In the genomic region with DNA sequence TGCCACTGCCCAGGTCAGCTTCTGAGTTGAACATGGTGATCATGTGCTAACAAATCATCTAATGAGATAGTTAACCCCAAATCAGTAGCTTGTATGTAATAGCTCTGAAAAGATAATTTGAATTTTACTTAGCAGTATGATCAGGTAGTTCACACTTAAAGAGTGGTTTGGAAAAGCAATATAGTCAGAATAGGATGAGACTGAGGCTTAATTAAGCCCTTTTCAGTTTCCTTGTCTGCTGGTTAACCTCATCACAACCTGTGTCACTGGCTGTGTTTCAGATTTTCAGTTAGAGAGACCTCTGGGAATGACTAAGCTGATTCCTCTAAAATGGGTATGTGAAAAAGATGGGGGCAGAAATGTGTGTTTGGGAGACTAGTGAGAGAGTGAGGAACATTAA, we compare ENCODE assay signal across 1 cellular context.
TF ChIP-seq lines count a peak whose summit lies in the region.

No MANE protein-coding gene starts in this region.

TF ChIP-seq in GM12878, 131 proteins besides CTCF, POLR2A, EP300 and RAD21 (continued from another document):
- TF ChIP-seq RCOR1 (conservative IDR thresholded peaks at IDR 0.05; ENCODE audit: low read depth, low read length): peak; percentile 73; the same call in 1 of the 2 replicates
- peak in 1 of 2 experiments; percentile 83; a peak in 2 of 4 replicates for TF ChIP-seq ETV6 (conservative IDR thresholded peaks at IDR 0.05 in 1 of 2, IDR thresholded peaks at IDR 0.05 in 1 of 2; ENCODE audit: borderline replicate concordance in 1 of 2, low read depth in 1 of 2)
- TF ChIP-seq SIN3A (IDR thresholded peaks at IDR 0.05; ENCODE audit: low read depth, low read length): no peak
- no peak for TF ChIP-seq RB1 (IDR thresholded peaks at IDR 0.05; ENCODE audit: borderline replicate concordance)
- TF ChIP-seq, protein P1, sequence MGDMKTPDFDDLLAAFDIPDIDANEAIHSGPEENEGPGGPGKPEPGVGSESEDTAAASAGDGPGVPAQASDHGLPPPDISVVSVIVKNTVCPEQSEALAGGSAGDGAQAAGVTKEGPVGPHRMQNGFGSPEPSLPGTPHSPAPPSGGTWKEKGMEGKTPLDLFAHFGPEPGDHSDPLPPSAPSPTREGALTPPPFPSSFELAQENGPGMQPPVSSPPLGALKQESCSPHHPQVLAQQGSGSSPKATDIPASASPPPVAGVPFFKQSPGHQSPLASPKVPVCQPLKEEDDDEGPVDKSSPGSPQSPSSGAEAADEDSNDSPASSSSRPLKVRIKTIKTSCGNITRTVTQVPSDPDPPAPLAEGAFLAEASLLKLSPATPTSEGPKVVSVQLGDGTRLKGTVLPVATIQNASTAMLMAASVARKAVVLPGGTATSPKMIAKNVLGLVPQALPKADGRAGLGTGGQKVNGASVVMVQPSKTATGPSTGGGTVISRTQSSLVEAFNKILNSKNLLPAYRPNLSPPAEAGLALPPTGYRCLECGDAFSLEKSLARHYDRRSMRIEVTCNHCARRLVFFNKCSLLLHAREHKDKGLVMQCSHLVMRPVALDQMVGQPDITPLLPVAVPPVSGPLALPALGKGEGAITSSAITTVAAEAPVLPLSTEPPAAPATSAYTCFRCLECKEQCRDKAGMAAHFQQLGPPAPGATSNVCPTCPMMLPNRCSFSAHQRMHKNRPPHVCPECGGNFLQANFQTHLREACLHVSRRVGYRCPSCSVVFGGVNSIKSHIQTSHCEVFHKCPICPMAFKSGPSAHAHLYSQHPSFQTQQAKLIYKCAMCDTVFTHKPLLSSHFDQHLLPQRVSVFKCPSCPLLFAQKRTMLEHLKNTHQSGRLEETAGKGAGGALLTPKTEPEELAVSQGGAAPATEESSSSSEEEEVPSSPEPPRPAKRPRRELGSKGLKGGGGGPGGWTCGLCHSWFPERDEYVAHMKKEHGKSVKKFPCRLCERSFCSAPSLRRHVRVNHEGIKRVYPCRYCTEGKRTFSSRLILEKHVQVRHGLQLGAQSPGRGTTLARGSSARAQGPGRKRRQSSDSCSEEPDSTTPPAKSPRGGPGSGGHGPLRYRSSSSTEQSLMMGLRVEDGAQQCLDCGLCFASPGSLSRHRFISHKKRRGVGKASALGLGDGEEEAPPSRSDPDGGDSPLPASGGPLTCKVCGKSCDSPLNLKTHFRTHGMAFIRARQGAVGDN (IDR thresholded peaks at IDR 0.05): no peak
- TF ChIP-seq, protein P2, sequence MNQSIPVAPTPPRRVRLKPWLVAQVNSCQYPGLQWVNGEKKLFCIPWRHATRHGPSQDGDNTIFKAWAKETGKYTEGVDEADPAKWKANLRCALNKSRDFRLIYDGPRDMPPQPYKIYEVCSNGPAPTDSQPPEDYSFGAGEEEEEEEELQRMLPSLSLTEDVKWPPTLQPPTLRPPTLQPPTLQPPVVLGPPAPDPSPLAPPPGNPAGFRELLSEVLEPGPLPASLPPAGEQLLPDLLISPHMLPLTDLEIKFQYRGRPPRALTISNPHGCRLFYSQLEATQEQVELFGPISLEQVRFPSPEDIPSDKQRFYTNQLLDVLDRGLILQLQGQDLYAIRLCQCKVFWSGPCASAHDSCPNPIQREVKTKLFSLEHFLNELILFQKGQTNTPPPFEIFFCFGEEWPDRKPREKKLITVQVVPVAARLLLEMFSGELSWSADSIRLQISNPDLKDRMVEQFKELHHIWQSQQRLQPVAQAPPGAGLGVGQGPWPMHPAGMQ (IDR thresholded peaks at IDR 0.05; ENCODE audit: borderline replicate concordance): no peak
- no peak for TF ChIP-seq BRCA1 (IDR thresholded peaks at IDR 0.05; ENCODE audit: low read depth, low read length)
- no peak for TF ChIP-seq NR2C1 (IDR thresholded peaks at IDR 0.05)
- TF ChIP-seq SUPT20H (IDR thresholded peaks at IDR 0.05; ENCODE audit: borderline replicate concordance, control insufficient read depth, low read depth, low read length): no peak
- TF ChIP-seq KLF5 (IDR thresholded peaks at IDR 0.05; ENCODE audit: partially characterized antibody): no peak
- no peak for TF ChIP-seq RFX5 (IDR thresholded peaks at IDR 0.05; ENCODE audit: low read depth, low read length)
- TF ChIP-seq POLR2AphosphoS2 (IDR thresholded peaks at IDR 0.05; ENCODE audit: low read depth, low read length): no peak
- no peak for TF ChIP-seq SREBF2 (IDR thresholded peaks at IDR 0.05; ENCODE audit: low read length)
- TF ChIP-seq BCL11A (IDR thresholded peaks at IDR 0.05; ENCODE audit: low read depth, low read length): peak; percentile 97
